20 cellular contexts compared by ENCODE assay signal in the genomic region with DNA sequence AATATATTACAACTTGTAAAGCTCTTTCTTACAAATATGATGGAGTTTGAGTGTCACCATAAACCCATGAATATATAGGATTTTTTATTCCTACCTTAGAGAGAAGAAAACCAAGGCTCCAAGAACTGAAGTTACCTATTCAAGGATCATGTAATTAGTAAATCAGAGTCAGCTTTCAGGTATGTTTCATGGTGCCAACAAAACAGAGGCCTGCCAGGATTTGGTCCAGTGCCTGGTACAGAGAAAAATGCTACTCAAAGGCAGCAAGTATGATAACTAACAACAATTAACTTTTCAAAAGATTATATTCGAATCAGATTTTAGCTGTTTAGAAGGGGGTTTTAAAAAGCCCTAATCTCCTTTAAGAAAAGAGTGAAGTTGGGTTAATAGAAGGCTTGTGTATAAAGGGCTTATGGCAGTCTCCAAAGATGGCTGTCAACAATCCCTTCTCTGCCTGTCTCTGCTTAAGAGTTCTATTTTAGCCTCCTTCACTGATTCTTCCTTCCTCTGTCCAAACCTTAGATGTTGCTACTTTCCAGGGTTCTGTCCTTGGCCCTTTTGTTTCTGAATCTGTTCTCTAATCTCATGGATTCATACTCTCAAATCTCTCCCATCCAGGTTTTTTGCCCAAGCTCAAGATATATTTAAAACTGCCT.
"Had no signal": no experiment of that assay in that cellular context is flagged by ENCODE, and none has a peak within 500 bp of the region (broad histone marks: within the 10 kb centered on the region; RNA-seq: fewer than 3 reads in every experiment).

No MANE protein-coding gene starts in this region.

- H3K9me3 Mint-ChIP-seq: naive thymus-derived CD4-positive, alpha-beta T cell; neural crest cell; stimulated activated memory B cell treated with anti-CD40 and anti-IgM and Interleukin-4, amounts not matched to agents 10 μg/mL and 1 μg/mL and 100 μg/mL, for 72 hours had no signal

- H3K9me3 ChIP-seq: esophagus muscularis mucosa, gastrocnemius medialis, heart right ventricle, spleen, stomach, thoracic aorta, transverse colon had no signal

- H3K27ac Mint-ChIP-seq: stimulated activated memory B cell treated with anti-CD40 and anti-IgM and Interleukin-4, amounts not matched to agents 10 μg/mL and 1 μg/mL and 100 μg/mL, for 72 hours had no signal

- ATAC-seq: gastrocnemius medialis; naive thymus-derived CD4-positive, alpha-beta T cell; sciatic nerve; stimulated activated memory B cell treated with anti-CD40 and anti-IgM and Interleukin-4, amounts not matched to agents 10 μg/mL and 1 μg/mL and 100 μg/mL, for 72 hours had no signal

- H3K36me3 Mint-ChIP-seq: naive thymus-derived CD4-positive, alpha-beta T cell; stimulated activated memory B cell treated with anti-CD40 and anti-IgM and Interleukin-4, amounts not matched to agents 10 μg/mL and 1 μg/mL and 100 μg/mL, for 72 hours had no signal

- H3K4me3 ChIP-seq: esophagus muscularis mucosa, gastrocnemius medialis, heart right ventricle, spleen, stomach, thoracic aorta, transverse colon had no signal

- DNase-seq: effector memory CD4-positive, alpha-beta T cell; gastrocnemius medialis; heart right ventricle; hypothalamus; left cardiac atrium; mammary epithelial cell; naive thymus-derived CD4-positive, alpha-beta T cell; posterior cingulate gyrus; spleen; stimulated activated CD4-positive, alpha-beta T cell treated with anti-CD3 and anti-CD28 coated beads, Interleukin-15, amount 100 ng/mL, for 24 hours; stimulated activated CD4-positive, alpha-beta T cell treated with anti-CD3 and anti-CD28 coated beads, Interleukin-1b, Interleukin-23, amount 100 ng/mL, for 48 hours; stimulated activated CD4-positive, alpha-beta T cell treated with anti-CD3 and anti-CD28 coated beads, Interleukin-4, amount 100 ng/mL, for 24 hours; stomach; substantia nigra; transverse colon had no signal

- H3K27me3 Mint-ChIP-seq: naive thymus-derived CD4-positive, alpha-beta T cell; stimulated activated memory B cell treated with anti-CD40 and anti-IgM and Interleukin-4, amounts not matched to agents 10 μg/mL and 1 μg/mL and 100 μg/mL, for 72 hours had no signal

- H3K4me3 Mint-ChIP-seq: naive thymus-derived CD4-positive, alpha-beta T cell; neural crest cell; stimulated activated memory B cell treated with anti-CD40 and anti-IgM and Interleukin-4, amounts not matched to agents 10 μg/mL and 1 μg/mL and 100 μg/mL, for 72 hours had no signal
